1 cellular context compared by ENCODE assay signal in genomic region chr7:17558558-17559332, GRCh38.
TF ChIP-seq lines count a peak whose summit lies in the region.

No MANE protein-coding gene starts in this region.

TF ChIP-seq in HepG2, 621 proteins besides CTCF, POLR2A, EP300 and RAD21 (continued from another document):
- TF ChIP-seq, protein P1, sequence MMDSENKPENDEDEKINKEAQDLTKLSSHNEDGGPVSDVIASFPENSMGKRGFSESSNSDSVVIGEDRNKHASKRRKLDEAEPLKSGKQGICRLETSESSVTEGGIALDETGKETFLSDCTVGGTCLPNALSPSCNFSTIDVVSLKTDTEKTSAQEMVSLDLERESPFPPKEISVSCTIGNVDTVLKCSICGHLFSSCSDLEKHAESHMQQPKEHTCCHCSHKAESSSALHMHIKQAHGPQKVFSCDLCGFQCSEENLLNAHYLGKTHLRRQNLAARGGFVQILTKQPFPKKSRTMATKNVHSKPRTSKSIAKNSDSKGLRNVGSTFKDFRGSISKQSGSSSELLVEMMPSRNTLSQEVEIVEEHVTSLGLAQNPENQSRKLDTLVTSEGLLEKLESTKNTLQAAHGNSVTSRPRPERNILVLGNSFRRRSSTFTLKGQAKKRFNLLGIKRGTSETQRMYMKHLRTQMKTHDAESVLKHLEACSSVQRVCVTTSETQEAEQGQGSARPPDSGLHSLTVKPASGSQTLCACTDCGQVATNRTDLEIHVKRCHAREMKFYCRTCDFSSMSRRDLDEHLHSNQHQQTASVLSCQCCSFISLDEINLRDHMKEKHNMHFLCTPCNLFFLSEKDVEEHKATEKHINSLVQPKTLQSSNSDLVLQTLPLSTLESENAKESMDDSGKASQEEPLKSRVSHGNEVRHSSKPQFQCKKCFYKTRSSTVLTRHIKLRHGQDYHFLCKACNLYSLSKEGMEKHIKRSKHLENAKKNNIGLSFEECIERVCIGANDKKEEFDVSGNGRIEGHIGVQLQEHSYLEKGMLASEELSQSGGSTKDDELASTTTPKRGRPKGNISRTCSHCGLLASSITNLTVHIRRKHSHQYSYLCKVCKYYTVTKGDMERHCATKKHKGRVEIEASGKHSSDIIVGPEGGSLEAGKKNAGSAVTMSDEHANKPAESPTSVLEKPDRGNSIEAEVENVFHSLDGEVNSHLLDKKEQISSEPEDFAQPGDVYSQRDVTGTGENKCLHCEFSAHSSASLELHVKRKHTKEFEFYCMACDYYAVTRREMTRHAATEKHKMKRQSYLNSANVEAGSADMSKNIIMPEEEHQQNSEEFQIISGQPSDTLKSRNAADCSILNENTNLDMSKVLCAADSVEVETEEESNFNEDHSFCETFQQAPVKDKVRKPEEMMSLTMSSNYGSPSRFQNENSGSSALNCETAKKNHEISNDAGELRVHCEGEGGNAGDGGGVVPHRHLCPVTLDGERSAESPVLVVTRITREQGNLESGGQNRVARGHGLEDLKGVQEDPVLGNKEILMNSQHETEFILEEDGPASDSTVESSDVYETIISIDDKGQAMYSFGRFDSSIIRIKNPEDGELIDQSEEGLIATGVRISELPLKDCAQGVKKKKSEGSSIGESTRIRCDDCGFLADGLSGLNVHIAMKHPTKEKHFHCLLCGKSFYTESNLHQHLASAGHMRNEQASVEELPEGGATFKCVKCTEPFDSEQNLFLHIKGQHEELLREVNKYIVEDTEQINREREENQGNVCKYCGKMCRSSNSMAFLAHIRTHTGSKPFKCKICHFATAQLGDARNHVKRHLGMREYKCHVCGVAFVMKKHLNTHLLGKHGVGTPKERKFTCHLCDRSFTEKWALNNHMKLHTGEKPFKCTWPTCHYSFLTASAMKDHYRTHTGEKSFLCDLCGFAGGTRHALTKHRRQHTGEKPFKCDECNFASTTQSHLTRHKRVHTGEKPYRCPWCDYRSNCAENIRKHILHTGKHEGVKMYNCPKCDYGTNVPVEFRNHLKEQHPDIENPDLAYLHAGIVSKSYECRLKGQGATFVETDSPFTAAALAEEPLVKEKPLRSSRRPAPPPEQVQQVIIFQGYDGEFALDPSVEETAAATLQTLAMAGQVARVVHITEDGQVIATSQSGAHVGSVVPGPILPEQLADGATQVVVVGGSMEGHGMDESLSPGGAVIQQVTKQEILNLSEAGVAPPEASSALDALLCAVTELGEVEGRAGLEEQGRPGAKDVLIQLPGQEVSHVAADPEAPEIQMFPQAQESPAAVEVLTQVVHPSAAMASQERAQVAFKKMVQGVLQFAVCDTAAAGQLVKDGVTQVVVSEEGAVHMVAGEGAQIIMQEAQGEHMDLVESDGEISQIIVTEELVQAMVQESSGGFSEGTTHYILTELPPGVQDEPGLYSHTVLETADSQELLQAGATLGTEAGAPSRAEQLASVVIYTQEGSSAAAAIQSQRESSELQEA (CRISPR knock-in tag; IDR thresholded peaks at IDR 0.05; ENCODE audit: not compliant biosample characterization) = no peak
- no peak for TF ChIP-seq ZNF792 (CRISPR knock-in tag; IDR thresholded peaks at IDR 0.05)
- TF ChIP-seq ZMYM3 (CRISPR knock-in tag; IDR thresholded peaks at IDR 0.05) = no peak
- TF ChIP-seq NCOA2 (CRISPR knock-in tag; IDR thresholded peaks at IDR 0.05) = no peak
- TF ChIP-seq, protein P2, sequence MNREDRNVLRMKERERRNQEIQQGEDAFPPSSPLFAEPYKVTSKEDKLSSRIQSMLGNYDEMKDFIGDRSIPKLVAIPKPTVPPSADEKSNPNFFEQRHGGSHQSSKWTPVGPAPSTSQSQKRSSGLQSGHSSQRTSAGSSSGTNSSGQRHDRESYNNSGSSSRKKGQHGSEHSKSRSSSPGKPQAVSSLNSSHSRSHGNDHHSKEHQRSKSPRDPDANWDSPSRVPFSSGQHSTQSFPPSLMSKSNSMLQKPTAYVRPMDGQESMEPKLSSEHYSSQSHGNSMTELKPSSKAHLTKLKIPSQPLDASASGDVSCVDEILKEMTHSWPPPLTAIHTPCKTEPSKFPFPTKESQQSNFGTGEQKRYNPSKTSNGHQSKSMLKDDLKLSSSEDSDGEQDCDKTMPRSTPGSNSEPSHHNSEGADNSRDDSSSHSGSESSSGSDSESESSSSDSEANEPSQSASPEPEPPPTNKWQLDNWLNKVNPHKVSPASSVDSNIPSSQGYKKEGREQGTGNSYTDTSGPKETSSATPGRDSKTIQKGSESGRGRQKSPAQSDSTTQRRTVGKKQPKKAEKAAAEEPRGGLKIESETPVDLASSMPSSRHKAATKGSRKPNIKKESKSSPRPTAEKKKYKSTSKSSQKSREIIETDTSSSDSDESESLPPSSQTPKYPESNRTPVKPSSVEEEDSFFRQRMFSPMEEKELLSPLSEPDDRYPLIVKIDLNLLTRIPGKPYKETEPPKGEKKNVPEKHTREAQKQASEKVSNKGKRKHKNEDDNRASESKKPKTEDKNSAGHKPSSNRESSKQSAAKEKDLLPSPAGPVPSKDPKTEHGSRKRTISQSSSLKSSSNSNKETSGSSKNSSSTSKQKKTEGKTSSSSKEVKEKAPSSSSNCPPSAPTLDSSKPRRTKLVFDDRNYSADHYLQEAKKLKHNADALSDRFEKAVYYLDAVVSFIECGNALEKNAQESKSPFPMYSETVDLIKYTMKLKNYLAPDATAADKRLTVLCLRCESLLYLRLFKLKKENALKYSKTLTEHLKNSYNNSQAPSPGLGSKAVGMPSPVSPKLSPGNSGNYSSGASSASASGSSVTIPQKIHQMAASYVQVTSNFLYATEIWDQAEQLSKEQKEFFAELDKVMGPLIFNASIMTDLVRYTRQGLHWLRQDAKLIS (CRISPR knock-in tag; IDR thresholded peaks at IDR 0.05) = no peak
- TF ChIP-seq ZNF720 (CRISPR knock-in tag; IDR thresholded peaks at IDR 0.05) = no peak
- TF ChIP-seq SRSF9 (IDR thresholded peaks at IDR 0.05; ENCODE audit: borderline replicate concordance, insufficient read depth, low read depth, low read length, poor library complexity, severe bottlenecking) = no peak
- no peak for TF ChIP-seq MTF2 (CRISPR knock-in tag; IDR thresholded peaks at IDR 0.05; ENCODE audit: borderline replicate concordance)
- no peak for TF ChIP-seq YEATS4 (CRISPR knock-in tag; IDR thresholded peaks at IDR 0.05; ENCODE audit: borderline replicate concordance)
- TF ChIP-seq, protein P3, sequence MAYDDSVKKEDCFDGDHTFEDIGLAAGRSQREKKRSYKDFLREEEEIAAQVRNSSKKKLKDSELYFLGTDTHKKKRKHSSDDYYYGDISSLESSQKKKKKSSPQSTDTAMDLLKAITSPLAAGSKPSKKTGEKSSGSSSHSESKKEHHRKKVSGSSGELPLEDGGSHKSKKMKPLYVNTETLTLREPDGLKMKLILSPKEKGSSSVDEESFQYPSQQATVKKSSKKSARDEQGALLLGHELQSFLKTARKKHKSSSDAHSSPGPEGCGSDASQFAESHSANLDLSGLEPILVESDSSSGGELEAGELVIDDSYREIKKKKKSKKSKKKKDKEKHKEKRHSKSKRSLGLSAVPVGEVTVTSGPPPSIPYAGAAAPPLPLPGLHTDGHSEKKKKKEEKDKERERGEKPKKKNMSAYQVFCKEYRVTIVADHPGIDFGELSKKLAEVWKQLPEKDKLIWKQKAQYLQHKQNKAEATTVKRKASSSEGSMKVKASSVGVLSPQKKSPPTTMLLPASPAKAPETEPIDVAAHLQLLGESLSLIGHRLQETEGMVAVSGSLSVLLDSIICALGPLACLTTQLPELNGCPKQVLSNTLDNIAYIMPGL (CRISPR knock-in tag; IDR thresholded peaks at IDR 0.05; ENCODE audit: borderline replicate concordance in 1 of 2, low read depth in 1 of 2) = no peak
- TF ChIP-seq ZHX1 (CRISPR knock-in tag; IDR thresholded peaks at IDR 0.05; ENCODE audit: low read depth) = no peak
- no peak for TF ChIP-seq ZSCAN12 (CRISPR knock-in tag; IDR thresholded peaks at IDR 0.05)
- TF ChIP-seq ZNF598 (CRISPR knock-in tag; IDR thresholded peaks at IDR 0.05; ENCODE audit: borderline replicate concordance) = no peak
- TF ChIP-seq, protein P4, sequence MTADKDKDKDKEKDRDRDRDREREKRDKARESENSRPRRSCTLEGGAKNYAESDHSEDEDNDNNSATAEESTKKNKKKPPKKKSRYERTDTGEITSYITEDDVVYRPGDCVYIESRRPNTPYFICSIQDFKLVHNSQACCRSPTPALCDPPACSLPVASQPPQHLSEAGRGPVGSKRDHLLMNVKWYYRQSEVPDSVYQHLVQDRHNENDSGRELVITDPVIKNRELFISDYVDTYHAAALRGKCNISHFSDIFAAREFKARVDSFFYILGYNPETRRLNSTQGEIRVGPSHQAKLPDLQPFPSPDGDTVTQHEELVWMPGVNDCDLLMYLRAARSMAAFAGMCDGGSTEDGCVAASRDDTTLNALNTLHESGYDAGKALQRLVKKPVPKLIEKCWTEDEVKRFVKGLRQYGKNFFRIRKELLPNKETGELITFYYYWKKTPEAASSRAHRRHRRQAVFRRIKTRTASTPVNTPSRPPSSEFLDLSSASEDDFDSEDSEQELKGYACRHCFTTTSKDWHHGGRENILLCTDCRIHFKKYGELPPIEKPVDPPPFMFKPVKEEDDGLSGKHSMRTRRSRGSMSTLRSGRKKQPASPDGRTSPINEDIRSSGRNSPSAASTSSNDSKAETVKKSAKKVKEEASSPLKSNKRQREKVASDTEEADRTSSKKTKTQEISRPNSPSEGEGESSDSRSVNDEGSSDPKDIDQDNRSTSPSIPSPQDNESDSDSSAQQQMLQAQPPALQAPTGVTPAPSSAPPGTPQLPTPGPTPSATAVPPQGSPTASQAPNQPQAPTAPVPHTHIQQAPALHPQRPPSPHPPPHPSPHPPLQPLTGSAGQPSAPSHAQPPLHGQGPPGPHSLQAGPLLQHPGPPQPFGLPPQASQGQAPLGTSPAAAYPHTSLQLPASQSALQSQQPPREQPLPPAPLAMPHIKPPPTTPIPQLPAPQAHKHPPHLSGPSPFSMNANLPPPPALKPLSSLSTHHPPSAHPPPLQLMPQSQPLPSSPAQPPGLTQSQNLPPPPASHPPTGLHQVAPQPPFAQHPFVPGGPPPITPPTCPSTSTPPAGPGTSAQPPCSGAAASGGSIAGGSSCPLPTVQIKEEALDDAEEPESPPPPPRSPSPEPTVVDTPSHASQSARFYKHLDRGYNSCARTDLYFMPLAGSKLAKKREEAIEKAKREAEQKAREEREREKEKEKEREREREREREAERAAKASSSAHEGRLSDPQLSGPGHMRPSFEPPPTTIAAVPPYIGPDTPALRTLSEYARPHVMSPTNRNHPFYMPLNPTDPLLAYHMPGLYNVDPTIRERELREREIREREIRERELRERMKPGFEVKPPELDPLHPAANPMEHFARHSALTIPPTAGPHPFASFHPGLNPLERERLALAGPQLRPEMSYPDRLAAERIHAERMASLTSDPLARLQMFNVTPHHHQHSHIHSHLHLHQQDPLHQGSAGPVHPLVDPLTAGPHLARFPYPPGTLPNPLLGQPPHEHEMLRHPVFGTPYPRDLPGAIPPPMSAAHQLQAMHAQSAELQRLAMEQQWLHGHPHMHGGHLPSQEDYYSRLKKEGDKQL (CRISPR knock-in tag; IDR thresholded peaks at IDR 0.05; ENCODE audit: low read depth) = no peak
- no peak for TF ChIP-seq ZNF567 (CRISPR knock-in tag; IDR thresholded peaks at IDR 0.05; ENCODE audit: borderline replicate concordance)
- TF ChIP-seq ZNF343 (CRISPR knock-in tag; IDR thresholded peaks at IDR 0.05) = no peak
- TF ChIP-seq, protein P5, sequence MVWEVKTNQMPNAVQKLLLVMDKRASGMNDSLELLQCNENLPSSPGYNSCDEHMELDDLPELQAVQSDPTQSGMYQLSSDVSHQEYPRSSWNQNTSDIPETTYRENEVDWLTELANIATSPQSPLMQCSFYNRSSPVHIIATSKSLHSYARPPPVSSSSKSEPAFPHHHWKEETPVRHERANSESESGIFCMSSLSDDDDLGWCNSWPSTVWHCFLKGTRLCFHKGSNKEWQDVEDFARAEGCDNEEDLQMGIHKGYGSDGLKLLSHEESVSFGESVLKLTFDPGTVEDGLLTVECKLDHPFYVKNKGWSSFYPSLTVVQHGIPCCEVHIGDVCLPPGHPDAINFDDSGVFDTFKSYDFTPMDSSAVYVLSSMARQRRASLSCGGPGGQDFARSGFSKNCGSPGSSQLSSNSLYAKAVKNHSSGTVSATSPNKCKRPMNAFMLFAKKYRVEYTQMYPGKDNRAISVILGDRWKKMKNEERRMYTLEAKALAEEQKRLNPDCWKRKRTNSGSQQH (CRISPR knock-in tag; IDR thresholded peaks at IDR 0.05; ENCODE audit: low read depth) = no peak
